Comparison of ENCODE assay signal across 8 cellular contexts in the genomic region with DNA sequence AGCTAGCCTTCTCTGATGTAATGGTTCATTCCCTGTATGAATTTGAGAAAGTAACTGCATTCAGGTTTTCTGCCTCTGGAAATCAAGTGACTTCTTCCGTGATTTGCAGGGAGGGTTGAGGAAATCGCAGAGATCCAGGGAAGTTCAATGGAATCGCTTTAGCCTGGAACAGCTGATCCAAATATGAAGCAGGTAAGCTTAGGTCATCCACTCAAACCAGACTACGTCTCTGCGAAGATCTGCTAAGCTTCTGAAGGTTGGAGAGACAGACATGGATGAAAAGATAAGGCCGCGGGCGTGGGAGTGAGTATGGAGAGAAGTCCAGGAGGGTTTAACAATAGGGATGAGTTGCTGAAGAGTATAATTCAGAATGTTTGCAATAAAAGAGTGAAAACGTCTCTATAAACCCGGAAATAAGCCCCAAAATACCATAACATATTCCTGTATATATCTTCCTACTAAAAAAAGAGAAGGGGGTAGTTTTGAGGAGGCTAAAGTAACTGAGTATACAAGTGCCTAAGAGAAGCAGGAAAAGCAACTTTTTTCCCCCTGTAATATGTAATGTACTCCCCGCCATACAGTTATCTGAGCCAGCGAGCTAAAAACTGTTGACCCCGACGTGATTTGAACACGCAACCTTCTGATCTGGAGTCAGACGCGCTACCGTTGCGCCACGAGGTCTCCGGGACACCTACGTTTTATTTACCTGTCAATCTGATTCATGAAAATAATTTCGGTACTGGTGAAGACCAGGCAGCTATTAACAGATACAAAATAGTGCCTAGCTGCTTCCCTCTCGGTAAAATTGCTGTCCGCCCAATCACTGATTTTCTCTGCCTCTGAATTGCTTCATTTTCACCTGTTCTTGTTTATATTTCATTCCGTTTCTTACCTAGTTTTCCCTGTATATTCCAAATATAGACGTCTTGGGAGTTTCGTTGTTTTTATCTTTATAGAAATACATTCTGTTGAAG. TPM values are rescaled to one million over a fixed set of nuclear protein-coding genes. Genes with fewer than 3 reads are reported as not detected.
A peak's percentile ranks its signal among the peaks of the same experiment; 100 is the strongest.
DNase-seq lines count a peak whose midpoint lies in the region; ATAC-seq, FAIRE-seq and TF ChIP-seq lines count a peak whose summit lies in the region.

No MANE protein-coding gene starts in this region.

- peak overlapping the region; percentile 66 for H3K4me3 ChIP-seq in iPS-18c (ENCODE audit: insufficient read depth, low read depth, low read length)

- in situ Hi-C loops in ACHN (cut with HindIII; ENCODE audit: low pct_ligation_motif_present, low pct_unique_long_range_greater_than_20kb, low sequenced_read_pairs), result no loop called here

- peak; percentile 68 for FAIRE-seq in H54 (lab: Jason Lieb, UNC)

- H3K9me3 ChIP-seq in iPS-18c (ENCODE audit: control insufficient read depth, insufficient read depth, low read length), result no peaks in the 10 kb centered on the region

- peak overlapping the region; percentile 71 for H3K27ac Mint-ChIP-seq in activated T-helper 1 cell treated with anti-CD3 and anti-CD28 coated beads, Interleukin-12 subunit alpha, Interleukin-12 subunit beta, Interleukin-2, Interleukin-4 antibody, amounts not matched to agents 30 ng/mL and 10 ng/mL and 1 ng/mL, durations not matched to agents 14 hours and 24 hours and 36 hours

- H3K27me3 Mint-ChIP-seq in activated T-helper 1 cell treated with anti-CD3 and anti-CD28 coated beads, Interleukin-12 subunit alpha, Interleukin-12 subunit beta, Interleukin-2, Interleukin-4 antibody, amounts not matched to agents 30 ng/mL and 10 ng/mL and 1 ng/mL, durations not matched to agents 14 hours and 24 hours and 36 hours (ENCODE audit: insufficient read depth), result peaks cover 19% of the 10 kb centered on the region

- H3K4me1 Mint-ChIP-seq in activated T-helper 1 cell treated with anti-CD3 and anti-CD28 coated beads, Interleukin-12 subunit alpha, Interleukin-12 subunit beta, Interleukin-2, Interleukin-4 antibody, amounts not matched to agents 30 ng/mL and 10 ng/mL and 1 ng/mL, durations not matched to agents 14 hours and 24 hours and 36 hours (ENCODE audit: low read depth), result peaks cover 68% of the 10 kb centered on the region

- peak overlapping the region; percentile 82 for H3K4me3 Mint-ChIP-seq in activated T-helper 1 cell treated with anti-CD3 and anti-CD28 coated beads, Interleukin-12 subunit alpha, Interleukin-12 subunit beta, Interleukin-2, Interleukin-4 antibody, amounts not matched to agents 30 ng/mL and 10 ng/mL and 1 ng/mL, durations not matched to agents 14 hours and 24 hours and 36 hours

- DNase-seq in ACHN, result peak; percentile 47
- DNase-seq in H54 (ENCODE audit: insufficient read length, low spot score), result no peak
- peak; percentile 61 for DNase-seq in NCI-H82 treated with DMSO at 0.1 percent for 48 hours (lab: John Stamatoyannopoulos, UW; ENCODE audit: unreplicated experiment)
- DNase-seq in activated T-helper 1 cell treated with anti-CD3 and anti-CD28 coated beads, Interleukin-12 subunit alpha, Interleukin-12 subunit beta, Interleukin-2, Interleukin-4 antibody, amounts not matched to agents 30 ng/mL and 10 ng/mL and 1 ng/mL, durations not matched to agents 14 hours and 24 hours and 36 hours (ENCODE audit: low spot score), result peak; percentile 40
- DNase-seq in NCI-H2196 treated with DMSO at 0.1 percent for 48 hours (lab: John Stamatoyannopoulos, UW; ENCODE audit: unreplicated experiment), result no peak
- DNase-seq in T1000 (lab: John Stamatoyannopoulos, UW), result no peak

- H3K9me3 Mint-ChIP-seq in activated T-helper 1 cell treated with anti-CD3 and anti-CD28 coated beads, Interleukin-12 subunit alpha, Interleukin-12 subunit beta, Interleukin-2, Interleukin-4 antibody, amounts not matched to agents 30 ng/mL and 10 ng/mL and 1 ng/mL, durations not matched to agents 14 hours and 24 hours and 36 hours, result no peaks in the 10 kb centered on the region

- intact Hi-C loops in activated T-helper 1 cell treated with anti-CD3 and anti-CD28 coated beads, Interleukin-12 subunit alpha, Interleukin-12 subunit beta, Interleukin-2, Interleukin-4 antibody, amounts not matched to agents 30 ng/mL and 10 ng/mL and 1 ng/mL, durations not matched to agents 14 hours and 24 hours and 36 hours (cut with micrococcal nuclease), result loop anchor here (1.0 to 5.0 kb wide), 6 partner anchors 9 to 1356 kb away; a partner anchor contains a TSS

- no peak for ATAC-seq in HG02884 (IDR thresholded peaks at IDR 0.05; ENCODE audit: unreplicated experiment)

- no peaks in the 10 kb centered on the region for H3K36me3 Mint-ChIP-seq in activated T-helper 1 cell treated with anti-CD3 and anti-CD28 coated beads, Interleukin-12 subunit alpha, Interleukin-12 subunit beta, Interleukin-2, Interleukin-4 antibody, amounts not matched to agents 30 ng/mL and 10 ng/mL and 1 ng/mL, durations not matched to agents 14 hours and 24 hours and 36 hours (ENCODE audit: low read depth)

- no peak for TF ChIP-seq POLR2A in H54 (IDR thresholded peaks at IDR 0.05; ENCODE audit: low read depth, low read length)

RNA-seq across cellular contexts. Expression of a gene that starts 33.9 kb away (rescaled TPM):
- 45.3 and 51.8 TPM in 2 replicates for total RNA-seq in activated T-helper 1 cell treated with anti-CD3 and anti-CD28 coated beads, Interleukin-12 subunit alpha, Interleukin-12 subunit beta, Interleukin-2, Interleukin-4 antibody, amounts not matched to agents 30 ng/mL and 10 ng/mL and 1 ng/mL, durations not matched to agents 14 hours and 24 hours and 36 hours

RNA-seq across cellular contexts. Expression of a gene that starts 51.8 kb away (rescaled TPM):
- total RNA-seq in activated T-helper 1 cell treated with anti-CD3 and anti-CD28 coated beads, Interleukin-12 subunit alpha, Interleukin-12 subunit beta, Interleukin-2, Interleukin-4 antibody, amounts not matched to agents 30 ng/mL and 10 ng/mL and 1 ng/mL, durations not matched to agents 14 hours and 24 hours and 36 hours, result 21.7 and 25.4 TPM in 2 replicates

Comparison
In these comparisons a context has a peak if more than half of its experiments do, and no peak if none do; other contexts are left out.
1. DNase-seq: peak in ACHN (single experiment), NCI-H82 treated with DMSO at 0.1 percent for 48 hours (single experiment) and activated T-helper 1 cell treated with anti-CD3 and anti-CD28 coated beads, Interleukin-12 subunit alpha, Interleukin-12 subunit beta, Interleukin-2, Interleukin-4 antibody, amounts not matched to agents 30 ng/mL and 10 ng/mL and 1 ng/mL, durations not matched to agents 14 hours and 24 hours and 36 hours (single experiment); none in H54 (single experiment), NCI-H2196 treated with DMSO at 0.1 percent for 48 hours (single experiment) and T1000 (single experiment).